ENCODE assay signal across 3 cellular contexts in the genomic region with DNA sequence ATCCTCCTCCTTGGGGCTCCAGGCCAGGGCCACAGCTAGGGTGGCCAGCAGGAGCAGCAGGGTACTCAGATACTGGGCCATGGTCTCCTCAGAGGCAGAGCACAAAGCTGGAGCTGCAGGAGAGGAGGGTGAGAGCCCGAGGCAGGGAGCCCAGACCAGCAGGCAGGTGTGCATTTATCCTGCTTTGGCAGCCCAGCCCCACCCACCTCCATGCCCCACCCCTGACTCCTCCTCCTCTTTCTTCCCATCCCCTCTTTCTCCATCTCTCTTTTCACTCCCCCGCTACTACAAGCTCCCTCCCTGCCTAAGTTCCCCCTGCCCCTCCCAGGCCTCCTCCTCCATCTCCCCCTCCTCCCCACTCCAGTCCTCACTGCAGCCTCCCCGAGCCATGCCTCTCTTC. TPM values are rescaled to one million over a fixed set of nuclear protein-coding genes. Genes with fewer than 3 reads are reported as not detected.
"Had no signal": no experiment of that assay in that cellular context is flagged by ENCODE, and none has a peak within 500 bp of the region (broad histone marks: within the 10 kb centered on the region; RNA-seq: fewer than 3 reads in every experiment).

Gene CST1, minus strand, starts transcription at position 150 of the 400 bp plus-strand sequence. Its CDS starts 69 bp downstream, at position 81.

RNA-seq across cellular contexts. Expression of gene CST1, which starts in this region (rescaled TPM):
- total RNA-seq: HepG2, IMR-90, NCI-H460 had no signal
- polyA plus RNA-seq: IMR-90 had no signal
